ENCODE assay signal across 2 cellular contexts in the genomic region with DNA sequence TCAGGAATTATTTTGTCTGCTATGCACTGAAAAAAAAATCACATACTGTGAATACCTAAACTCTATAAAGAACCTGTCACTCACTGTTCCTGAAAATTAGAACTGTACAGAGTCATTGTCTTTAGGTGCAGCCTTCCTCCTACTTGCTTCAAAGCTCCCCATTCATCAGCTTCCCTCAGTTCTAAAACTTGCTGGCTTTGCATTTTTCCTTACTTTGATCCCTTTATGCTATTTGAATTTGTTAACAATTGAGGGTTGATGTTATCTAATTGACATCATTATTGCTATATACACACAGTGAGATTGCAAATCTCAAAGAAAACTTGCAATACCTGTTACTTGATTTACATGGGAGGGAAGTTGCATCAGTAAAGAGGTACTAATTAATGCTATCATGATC.
TF ChIP-seq lines count a peak whose summit lies in the region.

No MANE protein-coding gene starts in this region.

TF ChIP-seq in HepG2, 621 proteins besides CTCF, POLR2A, EP300 and RAD21:
- TF ChIP-seq MAFK (conservative IDR thresholded peaks at IDR 0.05 in 1 of 2, IDR thresholded peaks at IDR 0.05 in 1 of 2; ENCODE audit: low read length in 2 of 2), result peak; percentile 75 to 77; a peak in 3 of 4 replicates
- TF ChIP-seq MAFF (IDR thresholded peaks at IDR 0.05; ENCODE audit: low read depth, low read length), result peak; percentile 67
- no peak for TF ChIP-seq ZNF782 (CRISPR knock-in tag; IDR thresholded peaks at IDR 0.05; ENCODE audit: borderline replicate concordance)

TF ChIP-seq in IMR-90, 13 proteins besides CTCF, POLR2A, EP300 and RAD21:
- TF ChIP-seq MAFK (IDR thresholded peaks at IDR 0.05; ENCODE audit: low read depth, low read length), result 0 out of 2 replicates have a peak, but pooled peaks have one; percentile 25
- no peak for TF ChIP-seq NFE2L2 (IDR thresholded peaks at IDR 0.05; ENCODE audit: low read depth, low read length)
TF ChIP-seq in IMR-90: peak in this region for 1.
